10 cellular contexts compared by ENCODE assay signal in the genomic region with DNA sequence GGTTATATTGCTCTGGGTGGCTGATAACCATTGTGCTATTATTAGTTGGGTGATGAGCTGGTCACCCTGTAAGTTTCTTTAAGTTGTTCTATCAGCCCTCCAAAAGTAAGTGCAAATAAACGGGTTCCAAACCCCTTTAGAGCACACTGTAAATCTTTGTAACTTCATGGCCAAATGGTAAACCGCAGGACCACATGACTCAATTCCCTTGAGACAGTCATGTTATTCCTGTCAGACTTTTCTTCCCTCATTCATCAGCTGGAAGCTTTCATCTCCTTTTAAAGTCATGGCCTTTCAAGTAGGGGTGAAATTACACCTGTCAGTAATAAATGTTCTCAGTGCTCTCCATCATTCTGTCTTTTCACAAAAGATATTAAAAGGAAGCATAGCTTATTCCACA.
DNase-seq lines count a peak whose midpoint lies in the region; ATAC-seq and TF ChIP-seq lines count a peak whose summit lies in the region.
"Had no signal": no experiment of that assay in that cellular context is flagged by ENCODE, and none has a peak within 500 bp of the region (broad histone marks: within the 10 kb centered on the region; RNA-seq: fewer than 3 reads in every experiment).

No MANE protein-coding gene starts in this region.

- no peak overlapping the region for H3K4me3 ChIP-seq in fibroblast of pulmonary artery (replicated peaks; ENCODE audit: low read depth, low read length)
- no peak overlapping the region for H3K4me3 ChIP-seq in right atrium auricular region
- H3K4me3 ChIP-seq: GM23338 had no signal

- no peak overlapping the region for H3K27ac Mint-ChIP-seq in chondrocyte (ENCODE audit: unreplicated experiment)
- H3K27ac Mint-ChIP-seq: activated naive CD8-positive, alpha-beta T cell treated with anti-CD3 and anti-CD28 coated beads, Interleukin-2, amount 10 ng/mL, durations not matched to agents 7 days and 5 days; GM23338 had no signal

- peaks cover 3% of the 10 kb centered on the region for H3K9me3 Mint-ChIP-seq in chondrocyte (ENCODE audit: low read depth)
- H3K9me3 Mint-ChIP-seq: GM23338 had no signal

- no peak overlapping the region for H3K27ac ChIP-seq in right atrium auricular region

- TF ChIP-seq CTCF in fibroblast of pulmonary artery (IDR thresholded peaks at IDR 0.05; ENCODE audit: low read length, missing control alignments) (no peak), right atrium auricular region (IDR thresholded peaks at IDR 0.05) (no peak), chondrocyte (IDR thresholded peaks at IDR 0.05) (no peak)

- ATAC-seq in GM21528 (IDR thresholded peaks at IDR 0.05; ENCODE audit: low FRiP score, unreplicated experiment) (peak; percentile 84), HG03565 (IDR thresholded peaks at IDR 0.05; ENCODE audit: unreplicated experiment) (peak; percentile 91)
- ATAC-seq: GM23338 had no signal

- H3K9me3 ChIP-seq in right atrium auricular region, result no peaks in the 10 kb centered on the region

- H3K4me3 Mint-ChIP-seq in chondrocyte (ENCODE audit: unreplicated experiment), result no peak overlapping the region
- H3K4me3 Mint-ChIP-seq: activated naive CD8-positive, alpha-beta T cell treated with anti-CD3 and anti-CD28 coated beads, Interleukin-2, amount 10 ng/mL, durations not matched to agents 7 days and 5 days; GM23338 had no signal

- H3K27me3 ChIP-seq in right atrium auricular region, result no peaks in the 10 kb centered on the region

- no peaks in the 10 kb centered on the region for H3K4me1 ChIP-seq in right atrium auricular region

- DNase-seq in EH (ENCODE audit: low read depth) (peak; percentile 24), fibroblast of pulmonary artery (ENCODE audit: low read depth) (peak; percentile 7), NCI-H2081 (lab: John Stamatoyannopoulos, UW) (no peak), right atrium auricular region (ENCODE audit: low spot score) (no peak), chondrocyte (ENCODE audit: low spot score) (no peak)
- DNase-seq in activated T-cell treated with anti-CD3 and anti-CD28 coated beads, Interleukin-2, amount 50 U/mL, for 48 hours, result no peak
- DNase-seq: activated naive CD8-positive, alpha-beta T cell treated with anti-CD3 and anti-CD28 coated beads, Interleukin-2, amount 10 ng/mL, durations not matched to agents 7 days and 5 days had no signal

- no peaks in the 10 kb centered on the region for H3K36me3 Mint-ChIP-seq in chondrocyte (ENCODE audit: low read depth)
- H3K36me3 Mint-ChIP-seq: activated naive CD8-positive, alpha-beta T cell treated with anti-CD3 and anti-CD28 coated beads, Interleukin-2, amount 10 ng/mL, durations not matched to agents 7 days and 5 days had no signal

- H3K4me1 Mint-ChIP-seq in chondrocyte (ENCODE audit: low read depth), result no peaks in the 10 kb centered on the region
- H3K4me1 Mint-ChIP-seq: activated naive CD8-positive, alpha-beta T cell treated with anti-CD3 and anti-CD28 coated beads, Interleukin-2, amount 10 ng/mL, durations not matched to agents 7 days and 5 days had no signal

- H3K27me3 Mint-ChIP-seq in chondrocyte (ENCODE audit: low read depth), result peaks cover 13% of the 10 kb centered on the region
- H3K27me3 Mint-ChIP-seq: activated naive CD8-positive, alpha-beta T cell treated with anti-CD3 and anti-CD28 coated beads, Interleukin-2, amount 10 ng/mL, durations not matched to agents 7 days and 5 days had no signal

- no peaks in the 10 kb centered on the region for H3K36me3 ChIP-seq in right atrium auricular region

Comparison
In these comparisons a context has a peak if more than half of its experiments do, and no peak if none do; other contexts are left out.
1. DNase-seq: peak in EH (single experiment) and fibroblast of pulmonary artery (single experiment); none in NCI-H2081 (0 of 2), right atrium auricular region (single experiment), activated T-cell treated with anti-CD3 and anti-CD28 coated beads, Interleukin-2, amount 50 U/mL, for 48 hours (0 of 2) and chondrocyte (single experiment).